In genomic region chr2:68716948-68717661, GRCh38 we compare ENCODE assay signal across 13 cellular contexts. TPM values are rescaled to one million over a fixed set of nuclear protein-coding genes. Genes with fewer than 3 reads are reported as not detected.
DNase-seq lines count a peak whose midpoint lies in the region; ATAC-seq, FAIRE-seq and TF ChIP-seq lines count a peak whose summit lies in the region.
"Had no signal": no experiment of that assay in that cellular context is flagged by ENCODE, and none has a peak within 500 bp of the region (broad histone marks: within the 10 kb centered on the region; RNA-seq: fewer than 3 reads in every experiment).

No MANE protein-coding gene starts in this region.

- peaks cover 5 to 15% of the 10 kb centered on the region in 2 donors for H3K36me3 Mint-ChIP-seq in activated naive CD4-positive, alpha-beta T cell treated with anti-CD3 and anti-CD28 coated beads, Interleukin-2, amount 50 U/mL, for 72 hours
- no peaks in the 10 kb centered on the region for H3K36me3 Mint-ChIP-seq in nephron progenitor cell (ENCODE audit: low read depth)
- H3K36me3 Mint-ChIP-seq: mesothelial cell of epicardium had no signal

- peak; percentile 73 for DNase-seq in stimulated activated CD4-positive, alpha-beta T cell treated with anti-CD3 and anti-CD28 coated beads, Interleukin-1b, Interleukin-23, amount 100 ng/mL, for 48 hours
- no peak for DNase-seq in stimulated activated CD4-positive, alpha-beta T cell treated with anti-CD3 and anti-CD28 coated beads, Interleukin-2, amount 100 ng/mL, for 48 hours
- DNase-seq in activated naive CD4-positive, alpha-beta T cell treated with anti-CD3 and anti-CD28 coated beads, Interleukin-2, amount 50 U/mL, for 72 hours (ENCODE audit: low spot score in 2 of 2) = peak in 1 of 2 donors; percentile 51
- DNase-seq in urothelium cell line (ENCODE audit: low spot score) (no peak), nephron progenitor cell (no peak), HuH-7.5 (ENCODE audit: low spot score) (no peak)
- DNase-seq: aorta, SK-N-SH had no signal

- H3K27ac Mint-ChIP-seq in activated naive CD4-positive, alpha-beta T cell treated with anti-CD3 and anti-CD28 coated beads, Interleukin-2, amount 50 U/mL, for 72 hours = peak overlapping the region; percentile 40 to 92
- no peak overlapping the region for H3K27ac Mint-ChIP-seq in nephron progenitor cell
- H3K27ac Mint-ChIP-seq: mesothelial cell of epicardium had no signal

- peaks cover 0 to 5% of the 10 kb centered on the region in 2 donors for H3K9me3 Mint-ChIP-seq in activated naive CD4-positive, alpha-beta T cell treated with anti-CD3 and anti-CD28 coated beads, Interleukin-2, amount 50 U/mL, for 72 hours
- no peaks in the 10 kb centered on the region for H3K9me3 Mint-ChIP-seq in nephron progenitor cell
- H3K9me3 Mint-ChIP-seq: dendritic cell treated with granulocyte-macrophage colony-stimulating factor and Interleukin-4, amounts not matched to agents 40 ng/mL and 50 ng/mL, for 4 days; mesothelial cell of epicardium had no signal

- H3K4me1 Mint-ChIP-seq in nephron progenitor cell = no peaks in the 10 kb centered on the region
- H3K4me1 Mint-ChIP-seq: mesothelial cell of epicardium had no signal

- H3K27me3 Mint-ChIP-seq in nephron progenitor cell (ENCODE audit: low read depth, poor library complexity) = peaks cover 18% of the 10 kb centered on the region
- H3K27me3 Mint-ChIP-seq: dendritic cell treated with granulocyte-macrophage colony-stimulating factor and Interleukin-4, amounts not matched to agents 40 ng/mL and 50 ng/mL, for 4 days had no signal

- ATAC-seq in HG03469 (IDR thresholded peaks at IDR 0.05; ENCODE audit: unreplicated experiment) (peak; percentile 26), SK-N-SH treated with all-trans-retinoic acid at 6 μM for 48 hours (no peak)
- peak; percentile 84 to 96 for ATAC-seq in activated naive CD4-positive, alpha-beta T cell treated with anti-CD3 and anti-CD28 coated beads, Interleukin-2, amount 50 U/mL, for 72 hours

- H3K4me3 Mint-ChIP-seq in nephron progenitor cell = no peak overlapping the region
- H3K4me3 Mint-ChIP-seq: dendritic cell treated with granulocyte-macrophage colony-stimulating factor and Interleukin-4, amounts not matched to agents 40 ng/mL and 50 ng/mL, for 4 days; mesothelial cell of epicardium had no signal

- no peak for TF ChIP-seq CTCF in nephron progenitor cell (IDR thresholded peaks at IDR 0.05)

- FAIRE-seq in urothelium cell line (lab: Jason Lieb, UNC) = peak; percentile 88

TF ChIP-seq in SK-N-SH treated with all-trans-retinoic acid at 6 μM for 48 hours, 23 proteins besides CTCF, POLR2A, EP300 and RAD21:
- TF ChIP-seq GLIS3 (CRISPR knock-in tag; IDR thresholded peaks at IDR 0.05) (no peak), OSR1 (CRISPR knock-in tag; IDR thresholded peaks at IDR 0.05) (no peak), TOX (CRISPR knock-in tag; IDR thresholded peaks at IDR 0.05; ENCODE audit: borderline replicate concordance) (no peak), RARB (CRISPR knock-in tag; IDR thresholded peaks at IDR 0.05) (no peak), SNAI2 (CRISPR knock-in tag; IDR thresholded peaks at IDR 0.05) (no peak), BACH2 (CRISPR knock-in tag; IDR thresholded peaks at IDR 0.05; ENCODE audit: borderline replicate concordance) (no peak), ZNF70 (CRISPR knock-in tag; IDR thresholded peaks at IDR 0.05) (no peak), TSHZ2 (CRISPR knock-in tag; IDR thresholded peaks at IDR 0.05) (no peak), ZFP30 (CRISPR knock-in tag; IDR thresholded peaks at IDR 0.05) (no peak), ZC3H10 (CRISPR knock-in tag; IDR thresholded peaks at IDR 0.05) (no peak), CREB5 (CRISPR knock-in tag; IDR thresholded peaks at IDR 0.05; ENCODE audit: low read depth) (no peak), CSRNP3 (CRISPR knock-in tag; IDR thresholded peaks at IDR 0.05) (no peak), PATZ1 (CRISPR knock-in tag; IDR thresholded peaks at IDR 0.05; ENCODE audit: borderline replicate concordance) (no peak)

RNA-seq across cellular contexts. Expression of gene ARHGAP25, which starts 17.5 kb away (rescaled TPM):
- total RNA-seq in activated naive CD4-positive, alpha-beta T cell treated with anti-CD3 and anti-CD28 coated beads, Interleukin-2, amount 50 U/mL, for 72 hours = 10 to 100 TPM; 37.7 to 43.0 TPM
- total RNA-seq: LHCN-M2 had no signal
